39 cellular contexts compared by ENCODE assay signal in genomic region chr2:134799936-134800335, GRCh38. TPM values are rescaled to one million over a fixed set of nuclear protein-coding genes. Genes with fewer than 3 reads are reported as not detected.
"Had no signal": no experiment of that assay in that cellular context is flagged by ENCODE, and none has a peak within 500 bp of the region (broad histone marks: within the 10 kb centered on the region; RNA-seq: fewer than 3 reads in every experiment).

No MANE protein-coding gene starts in this region.

- H3K27me3 ChIP-seq: adrenal gland, body of pancreas, brain microvascular endothelial cell, breast epithelium had no signal

- H3K4me3 ChIP-seq: adrenal gland, body of pancreas, breast epithelium had no signal

- H3K4me3 Mint-ChIP-seq: activated B cell treated with CpG ODN at 0.5 μM for 24 hours; activated CD4-positive, alpha-beta memory T cell treated with anti-CD3 and anti-CD28 coated beads for 36 hours; activated CD4-positive, alpha-beta T cell treated with anti-CD3 and anti-CD28 coated beads, Interleukin-2, amount 10 ng/mL, durations not matched to agents 24 days and 14 days; activated CD8-positive, alpha-beta T cell treated with anti-CD3 and anti-CD28 coated beads for 36 hours; activated naive CD4-positive, alpha-beta T cell treated with anti-CD3 and anti-CD28 coated beads for 36 hours; activated naive CD8-positive, alpha-beta T cell treated with anti-CD3 and anti-CD28 coated beads for 36 hours; activated T-cell treated with anti-CD3 and anti-CD28 coated beads, Interleukin-2, amount 50 U/mL, for 4 hours; activated T-cell treated with anti-CD3 and anti-CD28 coated beads, Interleukin-2, amount 50 U/mL, for 72 hours; activated T-helper 1 cell treated with anti-CD3 and anti-CD28 coated beads, Interleukin-12 subunit alpha, Interleukin-12 subunit beta, Interleukin-2, Interleukin-4 antibody, amounts not matched to agents 30 ng/mL and 10 ng/mL and 1 ng/mL, durations not matched to agents 14 hours and 24 hours and 36 hours; activated T-helper 17 cell treated with anti-CD3 and anti-CD28 coated beads, Interleukin-2, amount 50 U/mL, for 72 hours; T-helper 1 cell treated with Interleukin-12 subunit alpha and Interleukin-12 subunit beta and Interleukin-4 antibody, amounts not matched to agents 30 μg/mL and 1 μg/mL, for 36 hours; T-helper 2 cell treated with Interferon-gamma antibody and Interleukin-4, amounts not matched to agents 5 μg/mL and 100 μg/mL, for 36 hours had no signal

- H3K36me3 ChIP-seq: adrenal gland, brain microvascular endothelial cell, breast epithelium had no signal

- H3K27ac ChIP-seq: adrenal gland, body of pancreas, brain microvascular endothelial cell, breast epithelium, VCaP had no signal

- H3K9me3 Mint-ChIP-seq: activated T-helper 17 cell treated with anti-CD3 and anti-CD28 coated beads, Interleukin-2, amount 50 U/mL, for 72 hours had no signal

- H3K4me1 ChIP-seq: adrenal gland, body of pancreas, breast epithelium had no signal

- H3K36me3 Mint-ChIP-seq: activated naive CD8-positive, alpha-beta T cell treated with anti-CD3 and anti-CD28 coated beads for 36 hours had no signal

- FAIRE-seq: astrocyte, TTC549 had no signal

- ATAC-seq: activated CD8-positive, alpha-beta T cell treated with anti-CD3 and anti-CD28 coated beads for 36 hours; activated naive CD4-positive, alpha-beta T cell treated with anti-CD3 and anti-CD28 coated beads, Interleukin-2, amount 50 U/mL, for 72 hours; activated T-cell treated with anti-CD3 and anti-CD28 coated beads, Interleukin-2, amount 50 U/mL, for 4 hours; activated T-cell treated with anti-CD3 and anti-CD28 coated beads, Interleukin-2, amount 50 U/mL, for 72 hours; activated T-helper 17 cell treated with anti-CD3 and anti-CD28 coated beads, Interleukin-2, amount 50 U/mL, for 72 hours; body of pancreas had no signal

- H3K4me1 Mint-ChIP-seq: activated B cell treated with CpG ODN at 0.5 μM for 24 hours; activated CD4-positive, alpha-beta T cell treated with anti-CD3 and anti-CD28 coated beads, Interleukin-2, amount 10 ng/mL, durations not matched to agents 24 days and 14 days; activated naive CD8-positive, alpha-beta T cell treated with anti-CD3 and anti-CD28 coated beads for 36 hours; activated T-helper 17 cell treated with anti-CD3 and anti-CD28 coated beads, Interleukin-2, amount 50 U/mL, for 72 hours had no signal

- DNase-seq: activated B cell treated with CpG ODN at 0.5 μM for 24 hours; activated CD4-positive, alpha-beta memory T cell treated with anti-CD3 and anti-CD28 coated beads for 36 hours; activated CD4-positive, alpha-beta T cell treated with anti-CD3 and anti-CD28 coated beads for 4 hours; activated CD4-positive, alpha-beta T cell treated with anti-CD3 and anti-CD28 coated beads, Interleukin-2, amount 10 ng/mL, durations not matched to agents 24 days and 14 days; activated CD4-positive, alpha-beta T cell treated with anti-CD3 and anti-CD28 coated beads, Interleukin-2, amount 50 U/mL, for 1 hour; activated CD4-positive, alpha-beta T cell treated with anti-CD3 and anti-CD28 coated beads, Interleukin-2, amount 50 U/mL, for 4 hours; activated CD4-positive, CD25-positive, alpha-beta regulatory T cell treated with anti-CD3 and anti-CD28 coated beads, Interleukin-2, amount 50 U/mL, for 72 hours; activated CD8-positive, alpha-beta memory T cell treated with anti-CD3 and anti-CD28 coated beads, Interleukin-2, amount 50 U/mL, for 4 hours; activated CD8-positive, alpha-beta T cell treated with anti-CD3 and anti-CD28 coated beads for 36 hours; activated effector memory CD4-positive, alpha-beta T cell treated with anti-CD3 and anti-CD28 coated beads, Interleukin-2, amount 50 U/mL, for 16 hours; activated gamma-delta T cell treated with Interleukin-2 at 50 U/mL for 16 hours; activated naive CD4-positive, alpha-beta T cell; activated naive CD4-positive, alpha-beta T cell treated with anti-CD3 and anti-CD28 coated beads for 36 hours; activated naive CD4-positive, alpha-beta T cell treated with anti-CD3 and anti-CD28 coated beads, Interleukin-2, amount 50 U/mL, for 16 hours; activated naive CD8-positive, alpha-beta T cell treated with anti-CD3 and anti-CD28 coated beads for 36 hours; activated T-cell treated with anti-CD3 and anti-CD28 coated beads for 4 hours; activated T-cell treated with anti-CD3 and anti-CD28 coated beads, Interleukin-2, amount 50 U/mL, for 1 hour; activated T-cell treated with anti-CD3 and anti-CD28 coated beads, Interleukin-2, amount 50 U/mL, for 4 hours; activated T-cell treated with anti-CD3 and anti-CD28 coated beads, Interleukin-2, amount 50 U/mL, for 72 hours; adrenal gland; amniotic stem cell; aorta; body of pancreas; brain microvascular endothelial cell; central memory CD4-positive, alpha-beta T cell; T-helper 1 cell; T-helper 2 cell; T-helper 9 cell had no signal

- H3K27ac Mint-ChIP-seq: activated B cell treated with CpG ODN at 0.5 μM for 24 hours; activated CD4-positive, alpha-beta memory T cell treated with anti-CD3 and anti-CD28 coated beads for 36 hours; activated CD4-positive, alpha-beta T cell treated with anti-CD3 and anti-CD28 coated beads, Interleukin-2, amount 10 ng/mL, durations not matched to agents 24 days and 14 days; activated CD8-positive, alpha-beta T cell treated with anti-CD3 and anti-CD28 coated beads for 36 hours; activated naive CD4-positive, alpha-beta T cell treated with anti-CD3 and anti-CD28 coated beads for 36 hours; activated naive CD4-positive, alpha-beta T cell treated with anti-CD3 and anti-CD28 coated beads, Interleukin-2, amount 50 U/mL, for 72 hours; activated naive CD8-positive, alpha-beta T cell treated with anti-CD3 and anti-CD28 coated beads for 36 hours; activated T-cell treated with anti-CD3 and anti-CD28 coated beads, Interleukin-2, amount 50 U/mL, for 72 hours; activated T-helper 1 cell treated with anti-CD3 and anti-CD28 coated beads, Interleukin-12 subunit alpha, Interleukin-12 subunit beta, Interleukin-2, Interleukin-4 antibody, amounts not matched to agents 30 ng/mL and 10 ng/mL and 1 ng/mL, durations not matched to agents 14 hours and 24 hours and 36 hours; activated T-helper 17 cell treated with anti-CD3 and anti-CD28 coated beads, Interleukin-2, amount 50 U/mL, for 72 hours; T-helper 1 cell treated with Interleukin-12 subunit alpha and Interleukin-12 subunit beta and Interleukin-4 antibody, amounts not matched to agents 30 μg/mL and 1 μg/mL, for 36 hours; T-helper 2 cell treated with Interferon-gamma antibody and Interleukin-4, amounts not matched to agents 5 μg/mL and 100 μg/mL, for 36 hours had no signal

- H3K9me3 ChIP-seq: adrenal gland, body of pancreas had no signal

RNA-seq across cellular contexts. Expression of gene ACMSD, which starts 38.5 kb away (rescaled TPM):
- total RNA-seq: activated B cell treated with CpG ODN at 0.5 μM for 24 hours; activated CD4-positive, alpha-beta memory T cell treated with anti-CD3 and anti-CD28 coated beads for 36 hours; activated CD4-positive, alpha-beta T cell treated with anti-CD3 and anti-CD28 coated beads, Interleukin-2, amount 10 ng/mL, durations not matched to agents 24 days and 14 days; activated CD8-positive, alpha-beta memory T cell treated with anti-CD3 and anti-CD28 coated beads for 36 hours; activated CD8-positive, alpha-beta T cell treated with anti-CD3 and anti-CD28 coated beads for 36 hours; activated naive CD4-positive, alpha-beta T cell treated with anti-CD3 and anti-CD28 coated beads for 36 hours; activated naive CD4-positive, alpha-beta T cell treated with anti-CD3 and anti-CD28 coated beads, Interleukin-2, amount 50 U/mL, for 72 hours; activated naive CD8-positive, alpha-beta T cell treated with anti-CD3 and anti-CD28 coated beads for 36 hours; activated T-cell treated with anti-CD3 and anti-CD28 coated beads, Interleukin-2, amount 50 U/mL, for 4 hours; activated T-cell treated with anti-CD3 and anti-CD28 coated beads, Interleukin-2, amount 50 U/mL, for 72 hours; activated T-helper 1 cell treated with anti-CD3 and anti-CD28 coated beads, Interleukin-12 subunit alpha, Interleukin-12 subunit beta, Interleukin-2, Interleukin-4 antibody, amounts not matched to agents 30 ng/mL and 10 ng/mL and 1 ng/mL, durations not matched to agents 14 hours and 24 hours and 36 hours; activated T-helper 17 cell treated with anti-CD3 and anti-CD28 coated beads, Interleukin-2, amount 50 U/mL, for 72 hours; aorta; astrocyte; cardiac septum had no signal
- polyA plus RNA-seq: aorta had no signal
